ENCODE assay signal across 24 cellular contexts in genomic region chr6:41036188-41036587, GRCh38. TPM values are rescaled to one million over a fixed set of nuclear protein-coding genes. Genes with fewer than 3 reads are reported as not detected.
DNase-seq lines count a peak whose midpoint lies in the region; ATAC-seq and TF ChIP-seq lines count a peak whose summit lies in the region.
"Had no signal": no experiment of that assay in that cellular context is flagged by ENCODE, and none has a peak within 500 bp of the region (broad histone marks: within the 10 kb centered on the region; RNA-seq: fewer than 3 reads in every experiment).

No MANE protein-coding gene starts in this region.

- DNase-seq in Calu3 = peak; percentile 36
- no peak for DNase-seq in RWPE2 (ENCODE audit: low spot score)
- peak; percentile 86 for DNase-seq in renal cortical epithelial cell (ENCODE audit: low read depth)
- no peak for DNase-seq in NCI-H748 treated with DMSO at 0.1 percent for 48 hours (lab: John Stamatoyannopoulos, UW)
- DNase-seq in Kasumi-1 (lab: John Stamatoyannopoulos, UW) = no peak
- DNase-seq in midbrain (lab: John Stamatoyannopoulos, UW) = no peak
- DNase-seq: activated CD4-positive, alpha-beta T cell treated with anti-CD3 and anti-CD28 coated beads for 1 hour; activated T-cell treated with anti-CD3 and anti-CD28 coated beads, Interleukin-2, amount 50 U/mL, for 1 hour; cortex of kidney; glutamatergic neuron; left colon; naive thymus-derived CD8-positive, alpha-beta T cell; NCI-H510A treated with DMSO at 0.1 percent for 48 hours; SJCRH30; stimulated activated CD4-positive, alpha-beta T cell treated with anti-CD3 and anti-CD28 coated beads, Interleukin-2, amount 100 ng/mL, for 48 hours had no signal

- H3K4me3 Mint-ChIP-seq in Calu3 (ENCODE audit: low read depth, unreplicated experiment) = peak overlapping the region; percentile 73
- H3K4me3 Mint-ChIP-seq: naive thymus-derived CD8-positive, alpha-beta T cell; stimulated activated memory B cell treated with anti-CD40 and anti-IgM and Interleukin-4, amounts not matched to agents 10 μg/mL and 1 μg/mL and 100 μg/mL, for 72 hours had no signal

- CTCF ChIA-PET in Calu3 (lab: Charles Lee) = interaction anchor here (0.6 to 2.1 kb wide), 6 partner anchors 8 to 145 kb away, joined by 3 to 9 read pairs (median 4); no protein-coding TSS in a partner anchor

- peaks cover 20% of the 10 kb centered on the region for H3K36me3 Mint-ChIP-seq in Calu3 (ENCODE audit: insufficient read depth, unreplicated experiment)
- H3K36me3 Mint-ChIP-seq: stimulated activated memory B cell treated with anti-CD40 and anti-IgM and Interleukin-4, amounts not matched to agents 10 μg/mL and 1 μg/mL and 100 μg/mL, for 72 hours had no signal

- peak overlapping the region; percentile 29 for H3K27ac ChIP-seq in RWPE2 (ENCODE audit: poor library complexity, severe bottlenecking)
- H3K27ac ChIP-seq: BLaER1, SJCRH30, suprapubic skin, vagina had no signal

- H3K4me1 Mint-ChIP-seq in Calu3 (ENCODE audit: low read depth, unreplicated experiment) = peaks cover 58% of the 10 kb centered on the region
- H3K4me1 Mint-ChIP-seq: stimulated activated memory B cell treated with anti-CD40 and anti-IgM and Interleukin-4, amounts not matched to agents 10 μg/mL and 1 μg/mL and 100 μg/mL, for 72 hours had no signal

- H3K27me3 ChIP-seq in RWPE2 (ENCODE audit: insufficient read depth, poor library complexity, severe bottlenecking) = no peaks in the 10 kb centered on the region
- H3K27me3 ChIP-seq: BLaER1, SJCRH30, suprapubic skin, vagina had no signal

- peaks cover 42% of the 10 kb centered on the region for H3K4me1 ChIP-seq in RWPE2 (ENCODE audit: insufficient read depth, poor library complexity, severe bottlenecking)
- H3K4me1 ChIP-seq: BLaER1, vagina had no signal

- BruUV-seq in Calu3 (replicated peaks; lab: Mats Ljungman, UMichigan) = no TSS peak

- H3K9me3 ChIP-seq in RWPE2 (ENCODE audit: severe bottlenecking) = no peaks in the 10 kb centered on the region
- H3K9me3 ChIP-seq: BLaER1, SJCRH30, suprapubic skin, vagina had no signal

- no peaks in the 10 kb centered on the region for H3K36me3 ChIP-seq in RWPE2 (ENCODE audit: low read depth)
- H3K36me3 ChIP-seq: BLaER1, SJCRH30, suprapubic skin, vagina had no signal

- H3K4me3 ChIP-seq in RWPE2 (ENCODE audit: severe bottlenecking) = no peak overlapping the region
- H3K4me3 ChIP-seq: BLaER1, SJCRH30, suprapubic skin, vagina had no signal

- H3K27me3 Mint-ChIP-seq in Calu3 (ENCODE audit: unreplicated experiment) = no peaks in the 10 kb centered on the region
- H3K27me3 Mint-ChIP-seq: naive thymus-derived CD8-positive, alpha-beta T cell; stimulated activated memory B cell treated with anti-CD40 and anti-IgM and Interleukin-4, amounts not matched to agents 10 μg/mL and 1 μg/mL and 100 μg/mL, for 72 hours had no signal

- intact Hi-C loops in Calu3 (cut with micrococcal nuclease; ENCODE audit: unreplicated experiment) = loop anchor here (5.0 kb wide), 1 partner anchor 39 kb away; no protein-coding TSS in a partner anchor

- ATAC-seq in RWPE2 (ENCODE audit: low read depth) = peak; percentile 82
- peak; percentile 68 for ATAC-seq in esophagus mucosa
- no peak for ATAC-seq in HG02759 (IDR thresholded peaks at IDR 0.05; ENCODE audit: unreplicated experiment)
- ATAC-seq: left colon; naive thymus-derived CD8-positive, alpha-beta T cell; Panc1; stimulated activated memory B cell treated with anti-CD40 and anti-IgM and Interleukin-4, amounts not matched to agents 10 μg/mL and 1 μg/mL and 100 μg/mL, for 72 hours had no signal

- H3K9me3 Mint-ChIP-seq in Calu3 (ENCODE audit: low read depth, unreplicated experiment) = no peaks in the 10 kb centered on the region
- H3K9me3 Mint-ChIP-seq: naive thymus-derived CD8-positive, alpha-beta T cell; stimulated activated memory B cell treated with anti-CD40 and anti-IgM and Interleukin-4, amounts not matched to agents 10 μg/mL and 1 μg/mL and 100 μg/mL, for 72 hours had no signal

- H3K27ac Mint-ChIP-seq in Calu3 (ENCODE audit: unreplicated experiment) = peak overlapping the region; percentile 38

- TF ChIP-seq CTCF in Calu3 (IDR thresholded peaks at IDR 0.05; ENCODE audit: unreplicated experiment) (no peak), RWPE2 (IDR thresholded peaks at IDR 0.05; ENCODE audit: poor library complexity, severe bottlenecking) (no peak)

RNA-seq across cellular contexts. Expression of gene UNC5CL, which starts 2.8 kb away (rescaled TPM):
- total RNA-seq in Calu3 (2022) (10.6 and 15.9 TPM in 2 replicates), esophagus mucosa (0.56 TPM), renal cortical epithelial cell (2.4 and 9.6 TPM in 2 replicates)

RNA-seq across cellular contexts. Expression of gene TSPO2, which starts 6.1 kb away (rescaled TPM):
- total RNA-seq in Calu3 (2022) (not detected in 2 replicates), esophagus mucosa (not detected), renal cortical epithelial cell (not detected in 2 replicates)
- total RNA-seq: left colon; naive thymus-derived CD8-positive, alpha-beta T cell; occipital lobe; SJCRH30; suprapubic skin; T-helper 1 cell treated with Interleukin-12 subunit alpha and Interleukin-12 subunit beta and Interleukin-4 antibody, amounts not matched to agents 30 ng/mL and 1 ng/mL, for 36 hours; vagina had no signal

RNA-seq across cellular contexts. Expression of gene APOBEC2, which starts 16.8 kb away (rescaled TPM):
- total RNA-seq in Calu3 (2022) = not detected in 2 replicates
- not detected for total RNA-seq in esophagus mucosa
- not detected in 2 replicates for total RNA-seq in renal cortical epithelial cell
- total RNA-seq: left colon; naive thymus-derived CD8-positive, alpha-beta T cell; suprapubic skin; T-helper 1 cell treated with Interleukin-12 subunit alpha and Interleukin-12 subunit beta and Interleukin-4 antibody, amounts not matched to agents 30 ng/mL and 1 ng/mL, for 36 hours; vagina had no signal

RNA-seq across cellular contexts. Expression of gene OARD1, which starts 36.0 kb away (rescaled TPM):
- total RNA-seq in Calu3 (2022) (33.2 and 37.7 TPM in 2 replicates), esophagus mucosa (17.4 TPM), renal cortical epithelial cell (10.1 and 17.1 TPM in 2 replicates)

RNA-seq across cellular contexts. Expression of gene NFYA, which starts 36.6 kb away (rescaled TPM):
- 22.9 and 23.7 TPM in 2 replicates for total RNA-seq in Calu3 (2022)
- 9.6 TPM for total RNA-seq in esophagus mucosa
- total RNA-seq in renal cortical epithelial cell = 17.5 and 38.8 TPM in 2 replicates

Comparison
In these comparisons a context has a peak if more than half of its experiments do, and no peak if none do; other contexts are left out.
1. DNase-seq: peak in Calu3 (single experiment) and renal cortical epithelial cell (single experiment); none in RWPE2 (single experiment), NCI-H748 treated with DMSO at 0.1 percent for 48 hours (single experiment), Kasumi-1 (0 of 2) and midbrain (single experiment).